20 cellular contexts compared by ENCODE assay signal in the genomic region with DNA sequence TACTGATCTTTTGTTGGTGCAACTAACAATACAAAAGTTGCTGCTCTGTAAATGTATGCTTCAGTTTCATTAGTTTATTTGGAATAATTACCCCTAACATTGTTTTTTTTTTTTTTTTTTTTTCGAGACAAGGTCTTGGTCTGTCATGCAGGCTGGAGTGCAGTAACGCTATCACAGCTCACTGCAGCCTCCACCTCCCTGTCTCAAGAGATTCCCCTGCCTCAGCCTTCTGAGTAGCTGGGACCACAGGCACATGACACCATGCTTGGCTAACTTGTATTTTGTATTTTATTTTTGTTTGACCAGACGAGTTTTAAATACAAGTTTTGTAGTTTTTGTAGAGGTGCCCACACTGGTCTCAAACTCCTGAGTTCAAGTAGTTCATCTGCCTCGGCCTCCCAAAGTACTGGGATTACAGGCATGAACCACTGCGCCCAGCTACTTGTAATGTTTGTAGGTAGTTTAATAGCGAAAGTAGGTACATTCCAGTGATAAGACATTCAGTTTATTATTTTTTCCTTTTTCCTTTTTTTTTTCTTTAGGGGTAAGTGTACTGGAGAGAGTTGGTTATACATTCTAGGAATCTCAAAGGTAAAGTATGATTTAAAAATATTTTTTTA. TPM values are rescaled to one million over a fixed set of nuclear protein-coding genes. Genes with fewer than 3 reads are reported as not detected.
DNase-seq lines count a peak whose midpoint lies in the region; ATAC-seq, FAIRE-seq and TF ChIP-seq lines count a peak whose summit lies in the region.
"Had no signal": no experiment of that assay in that cellular context is flagged by ENCODE, and none has a peak within 500 bp of the region (broad histone marks: within the 10 kb centered on the region; RNA-seq: fewer than 3 reads in every experiment).

No MANE protein-coding gene starts in this region.

- H4K20me1 ChIP-seq in GM12878 (ENCODE audit: control insufficient read depth, insufficient read depth), result no peaks in the 10 kb centered on the region
- H4K20me1 ChIP-seq in PC-3 (ENCODE audit: low read length), result peaks cover 10% of the 10 kb centered on the region; the same call in 1 of the 2 replicates

- H3K27ac ChIP-seq in GM12878 (ENCODE audit: control insufficient read depth, insufficient read depth) (peak overlapping the region; percentile 32; the same call in 1 of the 2 replicates), PC-3 (ENCODE audit: low read length) (no peak overlapping the region)
- H3K27ac ChIP-seq: GM23248, neutrophil had no signal

- H3K27ac Mint-ChIP-seq in natural killer cell, result peak overlapping the region; percentile 20 to 50
- H3K27ac Mint-ChIP-seq in natural killer cell treated with Interleukin-12 subunit alpha and Interleukin-12 subunit beta and Interleukin-15 and Interleukin-18, amount 100 ng/mL, for 72 hours, result peak overlapping the region in 1 of 2 donors; percentile 47
- peak overlapping the region; percentile 12 for H3K27ac Mint-ChIP-seq in neural crest cell (ENCODE audit: unreplicated experiment)
- H3K27ac Mint-ChIP-seq: activated CD4-positive, alpha-beta memory T cell treated with anti-CD3 and anti-CD28 coated beads for 36 hours; activated naive CD4-positive, alpha-beta T cell treated with anti-CD3 and anti-CD28 coated beads, Interleukin-2, amount 10 ng/mL, durations not matched to agents 7 days and 5 days had no signal

- no peak for ATAC-seq in natural killer cell
- no peak for ATAC-seq in natural killer cell treated with Interleukin-12 subunit alpha and Interleukin-12 subunit beta and Interleukin-15 and Interleukin-18, amount 100 ng/mL, for 72 hours
- peak; percentile 48 for ATAC-seq in GM12878
- no peak for ATAC-seq in HG03439 (IDR thresholded peaks at IDR 0.05; ENCODE audit: unreplicated experiment)
- no peak for ATAC-seq in PC-3

- no peak for TF ChIP-seq POLR2A in GM12878 (IDR thresholded peaks at IDR 0.05; ENCODE audit: low read depth, low read length)

- in situ Hi-C loops in GM12878 (cut with MboI), result no loop called here

- SMC1A ChIA-PET in GM12878 (lab: Charles Lee; ENCODE audit: uncharacterized antibody, unreplicated experiment), result interaction anchor here (0.5 to 1.4 kb wide), 7 partner anchors 12 to 39 kb away, joined by 3 to 5 read pairs (median 3); no protein-coding TSS in a partner anchor

- H3K9ac ChIP-seq in GM12878 (ENCODE audit: control insufficient read depth, insufficient read depth, low read length) (no peak overlapping the region), PC-3 (ENCODE audit: low read length) (no peak overlapping the region)
- H3K9ac ChIP-seq: GM23248 had no signal

- H3K4me3 Mint-ChIP-seq in natural killer cell, result no peak overlapping the region
- H3K4me3 Mint-ChIP-seq in natural killer cell treated with Interleukin-12 subunit alpha and Interleukin-12 subunit beta and Interleukin-15 and Interleukin-18, amount 100 ng/mL, for 72 hours, result no peak overlapping the region
- H3K4me3 Mint-ChIP-seq in neural crest cell, result no peak overlapping the region
- H3K4me3 Mint-ChIP-seq: activated CD4-positive, alpha-beta memory T cell treated with anti-CD3 and anti-CD28 coated beads for 36 hours; activated naive CD4-positive, alpha-beta T cell treated with anti-CD3 and anti-CD28 coated beads, Interleukin-2, amount 10 ng/mL, durations not matched to agents 7 days and 5 days had no signal

- CTCF ChIA-PET in GM12878 (lab: Yijun Ruan, JAX), result interaction anchor here (0.6 to 1.2 kb wide), 3 partner anchors 8 to 39 kb away, joined by 3 read pairs; no protein-coding TSS in a partner anchor
- CTCF ChIA-PET in PC-3 (lab: Charles Lee), result no interaction called here

- H3K27me3 Mint-ChIP-seq in natural killer cell (ENCODE audit: low read depth in 2 of 2) (no peaks in the 10 kb centered on the region), neural crest cell (ENCODE audit: low read depth) (no peaks in the 10 kb centered on the region)
- no peaks in the 10 kb centered on the region for H3K27me3 Mint-ChIP-seq in natural killer cell treated with Interleukin-12 subunit alpha and Interleukin-12 subunit beta and Interleukin-15 and Interleukin-18, amount 100 ng/mL, for 72 hours
- H3K27me3 Mint-ChIP-seq: activated CD4-positive, alpha-beta memory T cell treated with anti-CD3 and anti-CD28 coated beads for 36 hours; activated naive CD4-positive, alpha-beta T cell treated with anti-CD3 and anti-CD28 coated beads, Interleukin-2, amount 10 ng/mL, durations not matched to agents 7 days and 5 days; CD4-positive, alpha-beta memory T cell had no signal

- no peaks in the 10 kb centered on the region for H3K9me2 ChIP-seq in PC-3 (replicated peaks; ENCODE audit: low read length)

- DNase-seq in natural killer cell (no peak), GM12878 (ENCODE audit: low read depth, low spot score) (no peak), neural crest cell (ENCODE audit: low read depth, low spot score) (no peak), H7 (no peak), PC-3 (no peak)
- DNase-seq in natural killer cell treated with Interleukin-12 subunit alpha and Interleukin-12 subunit beta and Interleukin-15 and Interleukin-18, amount 100 ng/mL, for 72 hours (ENCODE audit: low spot score), result no peak
- DNase-seq: activated CD4-positive, alpha-beta memory T cell treated with anti-CD3 and anti-CD28 coated beads for 36 hours; activated naive CD4-positive, alpha-beta T cell treated with anti-CD3 and anti-CD28 coated beads, Interleukin-2, amount 10 ng/mL, durations not matched to agents 7 days and 5 days; activated T-cell treated with anti-CD3 and anti-CD28 coated beads for 4 hours; CD4-positive, alpha-beta memory T cell; effector memory CD4-positive, alpha-beta T cell; GDM1; GM23248; Karpas-422; NCI-H1092; NCI-H2081; retina; substantia nigra had no signal

- BruUV-seq in GM12878 (replicated peaks; lab: Mats Ljungman, UMichigan), result no TSS peak
- no TSS peak for BruUV-seq in PC-3 (replicated peaks; lab: Mats Ljungman, UMichigan)

- H3K27me3 ChIP-seq in GM12878 (replicated peaks in 1 of 2; ENCODE audit: control insufficient read depth in 2 of 2, insufficient read depth in 2 of 2, low read length in 1 of 2) (no peaks in the 10 kb centered on the region), H7 (ENCODE audit: control insufficient read depth, insufficient read depth, low read length) (no peaks in the 10 kb centered on the region), PC-3 (ENCODE audit: low read length) (no peaks in the 10 kb centered on the region)
- H3K27me3 ChIP-seq: neutrophil had no signal

- H3K9me3 ChIP-seq in GM12878 (replicated peaks; ENCODE audit: control insufficient read depth, insufficient read depth, low read length) (no peaks in the 10 kb centered on the region), PC-3 (ENCODE audit: low read length) (no peaks in the 10 kb centered on the region)
- H3K9me3 ChIP-seq: neutrophil had no signal

- intact Hi-C loops in natural killer cell (cut with micrococcal nuclease), result no loop called here
- intact Hi-C loops in GM12878 (cut with micrococcal nuclease; ENCODE audit: unreplicated experiment), result no loop called here
- intact Hi-C loops in PC-3 (cut with micrococcal nuclease), result no loop called here

- H3K36me3 ChIP-seq in GM12878 (ENCODE audit: control insufficient read depth in 2 of 2, insufficient read depth in 2 of 2, low read length in 1 of 2) (peaks cover 0 to 12% of the 10 kb centered on the region in 2 experiments; a peak in 2 of 4 replicates), H7 (replicated peaks; ENCODE audit: control insufficient read depth, insufficient read depth, low read length) (no peaks in the 10 kb centered on the region), PC-3 (ENCODE audit: low read depth, low read length) (0 out of 2 replicates have a peak, but pooled peaks cover 4% of the 10 kb centered on the region)

- H3K4me1 Mint-ChIP-seq in natural killer cell (peaks cover 35 to 38% of the 10 kb centered on the region in 2 donors), neural crest cell (peaks cover 3% of the 10 kb centered on the region)
- H3K4me1 Mint-ChIP-seq in natural killer cell treated with Interleukin-12 subunit alpha and Interleukin-12 subunit beta and Interleukin-15 and Interleukin-18, amount 100 ng/mL, for 72 hours (ENCODE audit: low read depth in 2 of 2), result peaks cover 19 to 21% of the 10 kb centered on the region in 2 donors

- TF ChIP-seq EP300 in GM12878 (IDR thresholded peaks at IDR 0.05; ENCODE audit: borderline replicate concordance in 1 of 2, control insufficient read depth in 1 of 2, low read depth in 2 of 2, low read length in 2 of 2), result no peak

- H3K4me2 ChIP-seq in GM12878 (ENCODE audit: control insufficient read depth, insufficient read depth) (no peak overlapping the region), PC-3 (ENCODE audit: low read length) (no peak overlapping the region)

- H3K4me3 ChIP-seq in GM12878 (no peak overlapping the region), H7 (ENCODE audit: insufficient read depth, low read depth, low read length) (no peak overlapping the region), PC-3 (ENCODE audit: low read length) (no peak overlapping the region)
- H3K4me3 ChIP-seq: GM23248 had no signal

- H3K79me2 ChIP-seq in GM12878 (ENCODE audit: control insufficient read depth, insufficient read depth, low read length), result peaks cover 56% of the 10 kb centered on the region
- H3K79me2 ChIP-seq in PC-3 (ENCODE audit: low read length), result peaks cover 79% of the 10 kb centered on the region

- TF ChIP-seq CTCF in natural killer cell (IDR thresholded peaks at IDR 0.05) (no peak), GM12878 (IDR thresholded peaks at IDR 0.05 in 2 of 3, conservative IDR thresholded peaks at IDR 0.05 in 1 of 3; ENCODE audit: control insufficient read depth in 2 of 3, extremely low read depth in 1 of 3, insufficient read depth in 1 of 3, low read depth in 3 of 3, low read length in 3 of 3) (no peak), neural crest cell (conservative IDR thresholded peaks at IDR 0.05) (no peak), PC-3 (conservative IDR thresholded peaks at IDR 0.05; ENCODE audit: low read depth, low read length) (no peak)

- FAIRE-seq in GM12878 (lab: Jason Lieb, UNC), result no peak

- peaks cover 15% of the 10 kb centered on the region for H3K4me1 ChIP-seq in GM12878 (ENCODE audit: control insufficient read depth, insufficient read depth, low read length)
- peaks cover 13% of the 10 kb centered on the region for H3K4me1 ChIP-seq in PC-3 (ENCODE audit: insufficient read depth, low read length)

- TF ChIP-seq RAD21 in GM12878 (IDR thresholded peaks at IDR 0.05; ENCODE audit: insufficient read depth, low read depth, low read length), result no peak

- H3F3A ChIP-seq in PC-3 (ENCODE audit: low read length, unreplicated experiment), result no peaks in the 10 kb centered on the region

- no peaks in the 10 kb centered on the region for H3K36me3 Mint-ChIP-seq in natural killer cell
- H3K36me3 Mint-ChIP-seq in natural killer cell treated with Interleukin-12 subunit alpha and Interleukin-12 subunit beta and Interleukin-15 and Interleukin-18, amount 100 ng/mL, for 72 hours, result peaks cover 4% of the 10 kb centered on the region
- no peaks in the 10 kb centered on the region for H3K36me3 Mint-ChIP-seq in neural crest cell (ENCODE audit: low read depth)

- H2AFZ ChIP-seq in GM12878 (ENCODE audit: control insufficient read depth, low read depth, low read length) (no peak overlapping the region), PC-3 (ENCODE audit: low read length) (no peak overlapping the region)
- H2AFZ ChIP-seq: GM23248 had no signal

- POLR2A ChIA-PET in GM12878 (lab: Charles Lee), result interaction anchor here (0.6 to 1.3 kb wide), 6 partner anchors 10 to 295 kb away, joined by 3 to 6 read pairs (median 4); partner anchors contain the start of gene HSPA5
- POLR2A ChIA-PET in PC-3 (lab: Charles Lee; ENCODE audit: unreplicated experiment), result interaction anchor here (0.6 kb wide), 1 partner anchor 104 kb away, joined by 6 read pairs; no protein-coding TSS in a partner anchor

- WGBS in GM12878 (ENCODE audit: insufficient coverage, insufficient replicate concordance, low lambda C conversion rate, missing lambda C conversion rate), result 53% methylated on average over 5 of the region's 6 CpGs

- no peaks in the 10 kb centered on the region for H3K9me3 Mint-ChIP-seq in natural killer cell
- H3K9me3 Mint-ChIP-seq in natural killer cell treated with Interleukin-12 subunit alpha and Interleukin-12 subunit beta and Interleukin-15 and Interleukin-18, amount 100 ng/mL, for 72 hours, result no peaks in the 10 kb centered on the region
- no peaks in the 10 kb centered on the region for H3K9me3 Mint-ChIP-seq in neural crest cell
- H3K9me3 Mint-ChIP-seq: activated CD4-positive, alpha-beta memory T cell treated with anti-CD3 and anti-CD28 coated beads for 36 hours; activated naive CD4-positive, alpha-beta T cell treated with anti-CD3 and anti-CD28 coated beads, Interleukin-2, amount 10 ng/mL, durations not matched to agents 7 days and 5 days; CD4-positive, alpha-beta memory T cell had no signal

- RAD21 ChIA-PET in GM12878 (lab: Charles Lee; ENCODE audit: unreplicated experiment), result no interaction called here

RNA-seq across cellular contexts. Expression of gene GAPVD1, which starts 6.9 kb away (rescaled TPM):
- 10 to 100 TPM; 66.1 to 83.2 (median 68.8) TPM for total RNA-seq in natural killer cell
- 10 to 100 TPM; 57.8 to 71.7 TPM for total RNA-seq in natural killer cell treated with Interleukin-12 subunit alpha and Interleukin-12 subunit beta and Interleukin-15 and Interleukin-18, amount 100 ng/mL, for 72 hours
- 170 and 181 TPM in 2 replicates for total RNA-seq in GM12878 (2013; cell fraction: nucleolus; rRNA removed)
- total RNA-seq in GM12878 (2014; rRNA removed), result 30.4 and 31.2 TPM in 2 replicates
- total RNA-seq in GM12878 (2014; rRNA removed; fragmentation: Illumina TruSeq; extraction: Trizol), result 27.6 and 31.6 TPM in 2 replicates
- 29.6 and 30.1 TPM in 2 replicates for total RNA-seq in GM12878 (2021)
- 9.3 TPM for polyA plus RNA-seq in GM12878 (2011; ENCODE audit: low read depth)
- 15.9 and 17.8 TPM in 2 replicates for polyA plus RNA-seq in GM12878 (2011; rRNA removed)
- 10.1 and 14.8 TPM in 2 replicates for polyA plus RNA-seq in GM12878 (2011; cell fraction: cytosol; rRNA removed)
- polyA plus RNA-seq in GM12878 (2011; cell fraction: nucleus; rRNA removed), result 23.3 and 24.5 TPM in 2 replicates
- 10.3 and 11.8 TPM in 2 replicates for polyA plus RNA-seq in GM12878 (2012)
- 22.1 and 23.3 TPM in 2 replicates for polyA plus RNA-seq in GM12878 (2014; fragmentation: Illumina TruSeq; extraction: Trizol)
- polyA plus RNA-seq in GM12878 (2014; fragmentation: Nextera tagmentation; extraction: Ambion mirVana), result 1 to 10 TPM; 4.3 to 5.2 TPM
- 16.1 and 17.4 TPM in 2 replicates for polyA plus RNA-seq in GM12878 (2014; rRNA removed)
- 10 to 100 TPM; 35.2 to 36.6 TPM for polyA plus RNA-seq in GM12878 (2016; fragmentation: Nextera tagmentation; extraction: Ambion mirVana)
- polyA minus RNA-seq in GM12878 (2011; rRNA and poly(A)+ RNA removed), result 37.7 and 46.3 TPM in 2 replicates
- 15.4 and 18.6 TPM in 2 replicates for polyA minus RNA-seq in GM12878 (2011; cell fraction: cytosol; rRNA and poly(A)+ RNA removed)
- 27.9 and 39.5 TPM in 2 replicates for polyA minus RNA-seq in GM12878 (2011; cell fraction: nucleus; rRNA and poly(A)+ RNA removed)
- total RNA-seq in neural crest cell, result 41.3 and 45.5 TPM in 2 replicates
- total RNA-seq in H7 (2014; rRNA removed; shearing (Covaris generic)), result 22.0 and 28.6 TPM in 2 replicates
- total RNA-seq in PC-3 (2014; rRNA removed), result 29.7 and 30.5 TPM in 2 replicates

RNA-seq across cellular contexts. Expression of gene HSPA5, which starts 27.4 kb away (rescaled TPM):
- total RNA-seq in natural killer cell (100 to 1,000 TPM; 222 to 281 (median 275) TPM), GM12878 (2014; rRNA removed) (53.0 and 70.1 TPM in 2 replicates), GM12878 (2014; rRNA removed; fragmentation: Illumina TruSeq; extraction: Trizol) (45.7 and 46.5 TPM in 2 replicates), GM12878 (2021) (162 and 182 TPM in 2 replicates), neural crest cell (175 and 182 TPM in 2 replicates), PC-3 (2014; rRNA removed) (112 and 142 TPM in 2 replicates)
- total RNA-seq in natural killer cell treated with Interleukin-12 subunit alpha and Interleukin-12 subunit beta and Interleukin-15 and Interleukin-18, amount 100 ng/mL, for 72 hours, result 100 to 1,000 TPM; 319 to 344 TPM
- 30.1 and 31.5 TPM in 2 replicates for total RNA-seq in GM12878 (2013; cell fraction: nucleolus; rRNA removed)
- 200 TPM for polyA plus RNA-seq in GM12878 (2011; ENCODE audit: low read depth)
- polyA plus RNA-seq in GM12878 (2011; rRNA removed) (67.2 and 86.2 TPM in 2 replicates), GM12878 (2014; fragmentation: Illumina TruSeq; extraction: Trizol) (202 and 218 TPM in 2 replicates), GM12878 (2014; fragmentation: Nextera tagmentation; extraction: Ambion mirVana) (100 to 1,000 TPM in 1 of 2 experiments, 10 to 100 TPM in 1; 39.8 to 105 TPM), GM12878 (2014; rRNA removed) (105 and 114 TPM in 2 replicates), GM12878 (2016; fragmentation: Nextera tagmentation; extraction: Ambion mirVana) (100 to 1,000 TPM; 495 to 517 TPM)
- polyA plus RNA-seq in GM12878 (2011; cell fraction: cytosol; rRNA removed), result 59.4 and 64.0 TPM in 2 replicates
- polyA plus RNA-seq in GM12878 (2011; cell fraction: nucleus; rRNA removed), result 54.5 and 56.6 TPM in 2 replicates
- polyA plus RNA-seq in GM12878 (2012), result 235 and 250 TPM in 2 replicates
- polyA minus RNA-seq in GM12878 (2011; rRNA and poly(A)+ RNA removed), result 61.8 and 82.7 TPM in 2 replicates
- polyA minus RNA-seq in GM12878 (2011; cell fraction: cytosol; rRNA and poly(A)+ RNA removed), result 62.5 and 64.2 TPM in 2 replicates
- 19.9 and 26.7 TPM in 2 replicates for polyA minus RNA-seq in GM12878 (2011; cell fraction: nucleus; rRNA and poly(A)+ RNA removed)
- total RNA-seq in H7 (2014; rRNA removed; shearing (Covaris generic)), result 47.6 and 47.9 TPM in 2 replicates
